ENCODE assay signal across 21 cellular contexts in the genomic region with DNA sequence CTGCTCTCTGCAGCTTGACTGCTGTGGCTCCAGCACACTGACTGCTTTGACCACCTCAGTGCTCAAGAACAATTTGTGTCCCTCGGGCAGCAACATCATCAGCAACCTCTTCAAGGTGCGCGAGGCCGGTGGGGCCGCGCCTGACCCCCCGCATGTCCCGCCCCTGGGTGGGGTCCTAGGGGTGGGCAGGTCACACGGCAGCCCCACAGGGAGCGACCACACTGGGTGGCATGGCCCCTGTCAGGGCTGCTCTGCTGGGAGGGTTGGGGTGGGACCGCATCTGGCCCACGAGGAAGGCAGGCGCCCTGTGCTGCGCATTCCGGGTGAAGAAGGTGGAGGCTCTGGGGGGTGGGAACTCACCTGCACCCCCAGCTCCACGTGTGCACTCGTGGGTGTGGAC.
DNase-seq lines count a peak whose midpoint lies in the region; ATAC-seq and TF ChIP-seq lines count a peak whose summit lies in the region.
"Had no signal": no experiment of that assay in that cellular context is flagged by ENCODE, and none has a peak within 500 bp of the region (broad histone marks: within the 10 kb centered on the region; RNA-seq: fewer than 3 reads in every experiment).

No MANE protein-coding gene starts in this region.

- ATAC-seq in HG02885 (IDR thresholded peaks at IDR 0.05; ENCODE audit: poor library complexity, unreplicated experiment) = no peak
- ATAC-seq: A549 had no signal

- H3K9me3 Mint-ChIP-seq in activated T-cell treated with anti-CD3 and anti-CD28 coated beads, Interleukin-2, amount 50 U/mL, for 24 hours = no peaks in the 10 kb centered on the region
- H3K9me3 Mint-ChIP-seq: CD4-positive, CD25-positive, alpha-beta regulatory T cell; CD8-positive, alpha-beta memory T cell had no signal

- H3K27ac ChIP-seq in HEK293 (ENCODE audit: extremely low read depth, low read depth, low read length) = no peak overlapping the region
- H3K27ac ChIP-seq in RWPE1 = peak overlapping the region; percentile 99
- H3K27ac ChIP-seq in stomach smooth muscle (ENCODE audit: low read length) = peak overlapping the region; percentile 37
- H3K27ac ChIP-seq in WERI-Rb-1 = no peak overlapping the region
- H3K27ac ChIP-seq: 22Rv1, A549, GM23248, HL-60 had no signal

- no peaks in the 10 kb centered on the region for H3K27me3 ChIP-seq in stomach smooth muscle (ENCODE audit: control insufficient read depth in 1 of 2, insufficient read depth in 2 of 2, low read length in 2 of 2)
- H3K27me3 ChIP-seq in WERI-Rb-1 (ENCODE audit: insufficient read depth, low read depth, severe bottlenecking) = no peaks in the 10 kb centered on the region

- H3K36me3 ChIP-seq in HEK293 (ENCODE audit: control insufficient read depth in 2 of 2, insufficient read depth in 1 of 2, low read length in 2 of 2) = peaks cover 0 to 74% of the 10 kb centered on the region in 2 experiments; a peak in 1 of 3 replicates
- H3K36me3 ChIP-seq in stomach smooth muscle (ENCODE audit: control insufficient read depth in 2 of 2, insufficient read depth in 2 of 2, low read length in 2 of 2) = peaks cover 28 to 34% of the 10 kb centered on the region in 2 donors
- peaks cover 22% of the 10 kb centered on the region for H3K36me3 ChIP-seq in WERI-Rb-1

- H3K4me1 ChIP-seq in HEK293 (ENCODE audit: control insufficient read depth, insufficient read depth, low read length) = no peaks in the 10 kb centered on the region
- peaks cover 46% of the 10 kb centered on the region for H3K4me1 ChIP-seq in stomach smooth muscle (ENCODE audit: control insufficient read depth, insufficient read depth, low read length)
- H3K4me1 ChIP-seq: HAP-1 had no signal

- H3K27me3 Mint-ChIP-seq in activated T-cell treated with anti-CD3 and anti-CD28 coated beads, Interleukin-2, amount 50 U/mL, for 24 hours = no peaks in the 10 kb centered on the region
- H3K27me3 Mint-ChIP-seq: CD4-positive, CD25-positive, alpha-beta regulatory T cell had no signal

- H3K36me3 Mint-ChIP-seq in activated T-cell treated with anti-CD3 and anti-CD28 coated beads, Interleukin-2, amount 50 U/mL, for 24 hours (ENCODE audit: low read depth) = peaks cover 49% of the 10 kb centered on the region

- no peak for DNase-seq in activated T-cell treated with anti-CD3 and anti-CD28 coated beads, Interleukin-2, amount 50 U/mL, for 24 hours
- DNase-seq in activated T-cell treated with anti-CD3 and anti-CD28 coated beads, Interleukin-2, amount 50 U/mL, for 48 hours = no peak
- DNase-seq in RWPE1 (ENCODE audit: low spot score) (no peak), WERI-Rb-1 (no peak), NCI-H2227 (lab: John Stamatoyannopoulos, UW; ENCODE audit: unreplicated experiment) (no peak)
- DNase-seq: AML-193; C1 segment of cervical spinal cord; CD4-positive, CD25-positive, alpha-beta regulatory T cell; CD8-positive, alpha-beta memory T cell; COR-L47; DMS 273 treated with DMSO at 0.1 percent for 48 hours; DMS53; DND-41; GM23248 had no signal

- CTCF ChIA-PET in HEK293 (lab: Yijun Ruan, JAX) (no interaction called here), RWPE1 (lab: Yijun Ruan, JAX) (no interaction called here)

- H3K9ac ChIP-seq in stomach smooth muscle (ENCODE audit: low read length in 2 of 2) = no peak overlapping the region
- H3K9ac ChIP-seq: GM23248 had no signal

- POLR2A ChIA-PET in HEK293 (lab: Yijun Ruan, JAX) (interaction anchor here (2.3 kb wide), 1 partner anchor 18 kb away, joined by 6 read pairs; no protein-coding TSS in a partner anchor), RWPE1 (lab: Yijun Ruan, JAX; ENCODE audit: low non-redundant PET) (interaction anchor here (0.5 kb wide), 1 partner anchor 9 kb away, joined by 3 read pairs; no protein-coding TSS in a partner anchor)

- no peak overlapping the region for H3K4me3 Mint-ChIP-seq in activated T-cell treated with anti-CD3 and anti-CD28 coated beads, Interleukin-2, amount 50 U/mL, for 24 hours

- peak overlapping the region; percentile 52 for H3K27ac Mint-ChIP-seq in activated T-cell treated with anti-CD3 and anti-CD28 coated beads, Interleukin-2, amount 50 U/mL, for 24 hours
- H3K27ac Mint-ChIP-seq: CD4-positive, CD25-positive, alpha-beta regulatory T cell had no signal

- no peaks in the 10 kb centered on the region for H3K9me3 ChIP-seq in HEK293 (ENCODE audit: control insufficient read depth, insufficient read depth, low read depth, low read length)
- no peaks in the 10 kb centered on the region for H3K9me3 ChIP-seq in stomach smooth muscle (ENCODE audit: control insufficient read depth in 2 of 2, low read length in 2 of 2)
- H3K9me3 ChIP-seq in WERI-Rb-1 (ENCODE audit: severe bottlenecking) = no peaks in the 10 kb centered on the region
- H3K9me3 ChIP-seq: A549, HAP-1 had no signal

- TF ChIP-seq CTCF in HEK293 (tag by site-specific recombination; IDR thresholded peaks at IDR 0.05) (no peak), RWPE1 (conservative IDR thresholded peaks at IDR 0.05; ENCODE audit: low read depth) (no peak), WERI-Rb-1 (IDR thresholded peaks at IDR 0.05; ENCODE audit: low read depth, low read length) (no peak)

- H3K4me3 ChIP-seq in HEK293 (ENCODE audit: low read depth, low read length) (no peak overlapping the region), stomach smooth muscle (ENCODE audit: low read length in 2 of 2) (no peak overlapping the region), WERI-Rb-1 (ENCODE audit: low read depth, low read length) (no peak overlapping the region)
- H3K4me3 ChIP-seq: A549, GM23248, HAP-1 had no signal

- peaks cover 4% of the 10 kb centered on the region for H3K4me1 Mint-ChIP-seq in activated T-cell treated with anti-CD3 and anti-CD28 coated beads, Interleukin-2, amount 50 U/mL, for 24 hours (ENCODE audit: low read depth)

TF ChIP-seq in HEK293, 187 proteins besides CTCF, POLR2A, EP300 and RAD21:
- TF ChIP-seq GLIS2 (tag by site-specific recombination; IDR thresholded peaks at IDR 0.05) = peak; percentile 55
- TF ChIP-seq, protein P1, sequence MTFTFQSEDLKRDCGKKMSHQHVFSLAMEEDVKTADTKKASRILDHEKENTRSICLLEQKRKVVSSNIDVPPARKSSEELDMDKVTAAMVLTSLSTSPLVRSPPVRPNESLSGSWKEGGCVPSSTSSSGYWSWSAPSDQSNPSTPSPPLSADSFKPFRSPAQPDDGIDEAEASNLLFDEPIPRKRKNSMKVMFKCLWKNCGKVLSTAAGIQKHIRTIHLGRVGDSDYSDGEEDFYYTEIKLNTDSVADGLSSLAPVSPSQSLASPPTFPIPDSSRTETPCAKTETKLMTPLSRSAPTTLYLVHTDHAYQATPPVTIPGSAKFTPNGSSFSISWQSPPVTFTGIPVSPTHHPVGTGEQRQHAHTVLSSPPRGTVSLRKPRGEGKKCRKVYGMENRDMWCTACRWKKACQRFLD (tag by site-specific recombination; IDR thresholded peaks at IDR 0.05) = no peak
- peak; percentile 77 for TF ChIP-seq GLIS1 (tag by site-specific recombination; IDR thresholded peaks at IDR 0.05)
- TF ChIP-seq FEZF1 (tag by site-specific recombination; IDR thresholded peaks at IDR 0.05) = no peak
- TF ChIP-seq, protein P2, sequence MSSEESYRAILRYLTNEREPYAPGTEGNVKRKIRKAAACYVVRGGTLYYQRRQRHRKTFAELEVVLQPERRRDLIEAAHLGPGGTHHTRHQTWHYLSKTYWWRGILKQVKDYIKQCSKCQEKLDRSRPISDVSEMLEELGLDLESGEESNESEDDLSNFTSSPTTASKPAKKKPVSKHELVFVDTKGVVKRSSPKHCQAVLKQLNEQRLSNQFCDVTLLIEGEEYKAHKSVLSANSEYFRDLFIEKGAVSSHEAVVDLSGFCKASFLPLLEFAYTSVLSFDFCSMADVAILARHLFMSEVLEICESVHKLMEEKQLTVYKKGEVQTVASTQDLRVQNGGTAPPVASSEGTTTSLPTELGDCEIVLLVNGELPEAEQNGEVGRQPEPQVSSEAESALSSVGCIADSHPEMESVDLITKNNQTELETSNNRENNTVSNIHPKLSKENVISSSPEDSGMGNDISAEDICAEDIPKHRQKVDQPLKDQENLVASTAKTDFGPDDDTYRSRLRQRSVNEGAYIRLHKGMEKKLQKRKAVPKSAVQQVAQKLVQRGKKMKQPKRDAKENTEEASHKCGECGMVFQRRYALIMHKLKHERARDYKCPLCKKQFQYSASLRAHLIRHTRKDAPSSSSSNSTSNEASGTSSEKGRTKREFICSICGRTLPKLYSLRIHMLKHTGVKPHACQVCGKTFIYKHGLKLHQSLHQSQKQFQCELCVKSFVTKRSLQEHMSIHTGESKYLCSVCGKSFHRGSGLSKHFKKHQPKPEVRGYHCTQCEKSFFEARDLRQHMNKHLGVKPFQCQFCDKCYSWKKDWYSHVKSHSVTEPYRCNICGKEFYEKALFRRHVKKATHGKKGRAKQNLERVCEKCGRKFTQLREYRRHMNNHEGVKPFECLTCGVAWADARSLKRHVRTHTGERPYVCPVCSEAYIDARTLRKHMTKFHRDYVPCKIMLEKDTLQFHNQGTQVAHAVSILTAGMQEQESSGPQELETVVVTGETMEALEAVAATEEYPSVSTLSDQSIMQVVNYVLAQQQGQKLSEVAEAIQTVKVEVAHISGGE (tag by site-specific recombination; conservative IDR thresholded peaks at IDR 0.05; ENCODE audit: low read depth) = no peak
- TF ChIP-seq SCRT1 (tag by site-specific recombination; IDR thresholded peaks at IDR 0.05; ENCODE audit: borderline replicate concordance) = no peak
- TF ChIP-seq KLF8 (tag by site-specific recombination; IDR thresholded peaks at IDR 0.05) = 0 out of 2 replicates have a peak, but pooled peaks have one; percentile 23
- peak; percentile 90 for TF ChIP-seq KLF1 (tag by site-specific recombination; IDR thresholded peaks at IDR 0.05)
- no peak for TF ChIP-seq ZNF48 (tag by site-specific recombination; IDR thresholded peaks at IDR 0.05)
- TF ChIP-seq WT1 (tag by site-specific recombination; IDR thresholded peaks at IDR 0.05) = no peak

Comparison
In these comparisons a context has a peak if more than half of its experiments do, and no peak if none do; other contexts are left out.
1. H3K27ac ChIP-seq: peak in RWPE1 (single experiment) and stomach smooth muscle (single experiment); none in HEK293 (single experiment) and WERI-Rb-1 (single experiment).